In the genomic region with DNA sequence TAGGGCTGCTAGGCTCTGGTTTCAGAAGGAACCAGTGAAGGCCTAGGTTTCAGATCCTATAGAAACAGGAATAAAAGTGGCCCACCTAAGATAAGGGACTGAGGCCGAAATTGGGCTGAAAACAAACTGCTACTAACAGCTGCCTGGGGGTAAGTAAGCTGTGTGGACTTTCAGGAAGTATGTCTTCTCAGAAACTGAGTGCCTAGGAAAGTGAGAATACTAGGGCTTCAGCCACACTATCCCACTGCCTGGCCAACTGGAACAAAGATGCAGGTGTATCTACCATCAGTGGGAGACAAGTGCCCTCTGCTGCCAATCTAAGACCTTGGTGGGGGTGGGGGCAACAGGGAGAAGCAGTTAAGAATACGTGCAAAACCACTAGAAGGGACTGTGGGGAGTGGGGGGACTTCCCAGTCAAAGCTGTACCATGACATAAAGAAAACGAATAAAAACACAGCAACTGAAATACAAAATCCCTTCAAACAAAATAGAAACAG, we compare ENCODE assay signal across 8 cellular contexts.
DNase-seq lines count a peak whose midpoint lies in the region; ATAC-seq and TF ChIP-seq lines count a peak whose summit lies in the region.

No MANE protein-coding gene starts in this region.

- DNase-seq in NAMALWA (ENCODE audit: low spot score) (peak; percentile 49), NCI-H1092 (lab: John Stamatoyannopoulos, UW) (no peak), NCI-H2196 (lab: John Stamatoyannopoulos, UW; ENCODE audit: unreplicated experiment) (no peak), DMS 273 (lab: John Stamatoyannopoulos, UW; ENCODE audit: unreplicated experiment) (no peak)
- peak; percentile 55 for DNase-seq in activated naive CD4-positive, alpha-beta T cell treated with Interleukin-2 at 50 U/mL for 16 hours
- DNase-seq in stimulated activated CD8-positive, alpha-beta memory T cell treated with anti-CD3 and anti-CD28 coated beads, Interleukin-15, amount 100 ng/mL, for 4 hours (ENCODE audit: low read depth in 2 of 2), result peak; percentile 22 to 29

- ATAC-seq in GM21723 (IDR thresholded peaks at IDR 0.05; ENCODE audit: unreplicated experiment), result peak; percentile 85

- peak; percentile 37; the same call in 2 of the 3 replicates for TF ChIP-seq CTCF in GM12872 (IDR thresholded peaks at IDR 0.05; ENCODE audit: insufficient read depth, low read depth, low read length)

Comparison
In these comparisons a context has a peak if more than half of its experiments do, and no peak if none do; other contexts are left out.
1. DNase-seq: peak in NAMALWA (single experiment), activated naive CD4-positive, alpha-beta T cell treated with Interleukin-2 at 50 U/mL for 16 hours (single experiment) and stimulated activated CD8-positive, alpha-beta memory T cell treated with anti-CD3 and anti-CD28 coated beads, Interleukin-15, amount 100 ng/mL, for 4 hours (2 of 2); none in NCI-H1092 (single experiment), NCI-H2196 (single experiment) and DMS 273 (single experiment).